ENCODE assay signal across 1 cellular context in the genomic region with DNA sequence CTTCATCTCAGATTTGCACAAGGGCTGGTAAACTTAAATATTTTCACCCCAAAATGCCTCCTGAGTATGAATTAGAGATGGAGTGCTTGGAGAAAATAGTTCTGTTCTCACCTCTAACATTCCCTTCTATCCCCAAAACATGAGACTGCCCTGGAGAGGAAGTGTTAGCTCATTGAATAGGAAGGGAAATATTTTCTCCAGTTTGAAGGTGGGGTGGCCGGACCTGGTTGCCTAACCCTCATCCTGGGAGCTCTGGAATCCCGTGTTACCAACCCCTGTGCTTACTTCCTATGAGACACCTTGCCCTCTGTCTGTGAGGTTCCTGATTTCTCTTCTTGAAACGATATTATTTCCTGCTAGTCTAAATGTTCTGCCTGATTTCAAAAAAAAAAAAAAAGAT.
TF ChIP-seq lines count a peak whose summit lies in the region.

No MANE protein-coding gene starts in this region.

TF ChIP-seq in IMR-90, 13 proteins besides CTCF, POLR2A, EP300 and RAD21:
- TF ChIP-seq RFX5 (IDR thresholded peaks at IDR 0.05; ENCODE audit: low read depth, low read length) = no peak
- TF ChIP-seq BHLHE40 (IDR thresholded peaks at IDR 0.05; ENCODE audit: low read depth, low read length) = no peak
- TF ChIP-seq MXI1 (IDR thresholded peaks at IDR 0.05; ENCODE audit: borderline replicate concordance, low read depth, low read length) = no peak
- TF ChIP-seq CEBPB (IDR thresholded peaks at IDR 0.05; ENCODE audit: low read depth, low read length) = no peak
- TF ChIP-seq, protein P1, sequence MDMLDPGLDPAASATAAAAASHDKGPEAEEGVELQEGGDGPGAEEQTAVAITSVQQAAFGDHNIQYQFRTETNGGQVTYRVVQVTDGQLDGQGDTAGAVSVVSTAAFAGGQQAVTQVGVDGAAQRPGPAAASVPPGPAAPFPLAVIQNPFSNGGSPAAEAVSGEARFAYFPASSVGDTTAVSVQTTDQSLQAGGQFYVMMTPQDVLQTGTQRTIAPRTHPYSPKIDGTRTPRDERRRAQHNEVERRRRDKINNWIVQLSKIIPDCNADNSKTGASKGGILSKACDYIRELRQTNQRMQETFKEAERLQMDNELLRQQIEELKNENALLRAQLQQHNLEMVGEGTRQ (IDR thresholded peaks at IDR 0.05; ENCODE audit: low read depth, low read length) = no peak
- TF ChIP-seq MAFK (IDR thresholded peaks at IDR 0.05; ENCODE audit: low read depth, low read length) = no peak
- TF ChIP-seq, protein P2, sequence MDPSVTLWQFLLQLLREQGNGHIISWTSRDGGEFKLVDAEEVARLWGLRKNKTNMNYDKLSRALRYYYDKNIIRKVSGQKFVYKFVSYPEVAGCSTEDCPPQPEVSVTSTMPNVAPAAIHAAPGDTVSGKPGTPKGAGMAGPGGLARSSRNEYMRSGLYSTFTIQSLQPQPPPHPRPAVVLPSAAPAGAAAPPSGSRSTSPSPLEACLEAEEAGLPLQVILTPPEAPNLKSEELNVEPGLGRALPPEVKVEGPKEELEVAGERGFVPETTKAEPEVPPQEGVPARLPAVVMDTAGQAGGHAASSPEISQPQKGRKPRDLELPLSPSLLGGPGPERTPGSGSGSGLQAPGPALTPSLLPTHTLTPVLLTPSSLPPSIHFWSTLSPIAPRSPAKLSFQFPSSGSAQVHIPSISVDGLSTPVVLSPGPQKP (IDR thresholded peaks at IDR 0.05; ENCODE audit: borderline replicate concordance, low read depth, low read length) = no peak
- no peak for TF ChIP-seq NFE2L2 (IDR thresholded peaks at IDR 0.05; ENCODE audit: low read depth, low read length)
- TF ChIP-seq FOS (IDR thresholded peaks at IDR 0.05; ENCODE audit: low read depth, low read length) = no peak
- no peak for TF ChIP-seq SMC3 (IDR thresholded peaks at IDR 0.05; ENCODE audit: low read depth, low read length)
- TF ChIP-seq CHD1 (IDR thresholded peaks at IDR 0.05; ENCODE audit: low read depth, low read length) = no peak
- TF ChIP-seq MAZ (IDR thresholded peaks at IDR 0.05; ENCODE audit: borderline replicate concordance, low read depth, low read length) = no peak
- no peak for TF ChIP-seq RCOR1 (IDR thresholded peaks at IDR 0.05; ENCODE audit: insufficient replicate concordance, low read length)
